34 cellular contexts compared by ENCODE assay signal in the genomic region with DNA sequence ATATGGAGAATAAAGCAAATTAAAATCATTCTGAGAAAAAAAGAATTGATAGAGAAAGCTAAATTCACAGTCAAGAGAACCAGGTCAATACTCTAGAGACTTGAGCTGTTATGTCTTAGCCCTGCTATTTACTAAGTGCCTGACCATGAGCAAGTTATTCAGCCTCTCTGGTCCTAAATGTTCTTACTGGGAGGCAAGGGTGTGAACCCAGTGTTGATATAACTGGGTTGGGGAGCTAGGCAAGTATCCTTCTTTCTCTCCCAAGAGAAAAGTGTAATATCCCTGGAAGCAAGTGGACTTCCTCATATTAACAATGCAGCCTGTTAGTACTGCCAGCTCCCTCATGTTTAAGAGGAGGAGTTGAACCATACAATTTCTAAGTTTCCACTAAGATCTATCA.
"Had no signal": no experiment of that assay in that cellular context is flagged by ENCODE, and none has a peak within 500 bp of the region (broad histone marks: within the 10 kb centered on the region; RNA-seq: fewer than 3 reads in every experiment).

No MANE protein-coding gene starts in this region.

- H3K4me3 Mint-ChIP-seq: activated B cell treated with CpG ODN at 0.5 μM for 24 hours; activated CD4-positive, alpha-beta memory T cell treated with anti-CD3 and anti-CD28 coated beads for 36 hours; activated CD4-positive, alpha-beta T cell treated with anti-CD3 and anti-CD28 coated beads, Interleukin-2, amount 10 ng/mL, durations not matched to agents 24 days and 14 days; activated CD8-positive, alpha-beta T cell treated with anti-CD3 and anti-CD28 coated beads for 36 hours; activated naive CD4-positive, alpha-beta T cell treated with anti-CD3 and anti-CD28 coated beads for 36 hours; activated naive CD8-positive, alpha-beta T cell treated with anti-CD3 and anti-CD28 coated beads for 36 hours; activated T-cell treated with anti-CD3 and anti-CD28 coated beads, Interleukin-2, amount 50 U/mL, for 4 hours; activated T-cell treated with anti-CD3 and anti-CD28 coated beads, Interleukin-2, amount 50 U/mL, for 72 hours; activated T-helper 1 cell treated with anti-CD3 and anti-CD28 coated beads, Interleukin-12 subunit alpha, Interleukin-12 subunit beta, Interleukin-2, Interleukin-4 antibody, amounts not matched to agents 30 ng/mL and 10 ng/mL and 1 ng/mL, durations not matched to agents 14 hours and 24 hours and 36 hours; activated T-helper 17 cell treated with anti-CD3 and anti-CD28 coated beads, Interleukin-2, amount 50 U/mL, for 72 hours; central memory CD8-positive, alpha-beta T cell; T-helper 1 cell treated with Interleukin-12 subunit alpha and Interleukin-12 subunit beta and Interleukin-4 antibody, amounts not matched to agents 30 μg/mL and 1 μg/mL, for 36 hours; T-helper 2 cell treated with Interferon-gamma antibody and Interleukin-4, amounts not matched to agents 5 μg/mL and 100 μg/mL, for 36 hours had no signal

- H3K27me3 Mint-ChIP-seq: activated B cell treated with CpG ODN at 0.5 μM for 24 hours; central memory CD8-positive, alpha-beta T cell had no signal

- ATAC-seq: activated CD8-positive, alpha-beta T cell treated with anti-CD3 and anti-CD28 coated beads for 36 hours; activated naive CD4-positive, alpha-beta T cell treated with anti-CD3 and anti-CD28 coated beads, Interleukin-2, amount 50 U/mL, for 72 hours; activated T-cell treated with anti-CD3 and anti-CD28 coated beads, Interleukin-2, amount 50 U/mL, for 4 hours; activated T-cell treated with anti-CD3 and anti-CD28 coated beads, Interleukin-2, amount 50 U/mL, for 72 hours; activated T-helper 17 cell treated with anti-CD3 and anti-CD28 coated beads, Interleukin-2, amount 50 U/mL, for 72 hours; body of pancreas had no signal

- H3K27ac Mint-ChIP-seq: activated B cell treated with CpG ODN at 0.5 μM for 24 hours; activated CD4-positive, alpha-beta memory T cell treated with anti-CD3 and anti-CD28 coated beads for 36 hours; activated CD4-positive, alpha-beta T cell treated with anti-CD3 and anti-CD28 coated beads, Interleukin-2, amount 10 ng/mL, durations not matched to agents 24 days and 14 days; activated CD8-positive, alpha-beta T cell treated with anti-CD3 and anti-CD28 coated beads for 36 hours; activated naive CD4-positive, alpha-beta T cell treated with anti-CD3 and anti-CD28 coated beads for 36 hours; activated naive CD4-positive, alpha-beta T cell treated with anti-CD3 and anti-CD28 coated beads, Interleukin-2, amount 50 U/mL, for 72 hours; activated naive CD8-positive, alpha-beta T cell treated with anti-CD3 and anti-CD28 coated beads for 36 hours; activated T-cell treated with anti-CD3 and anti-CD28 coated beads, Interleukin-2, amount 50 U/mL, for 72 hours; activated T-helper 1 cell treated with anti-CD3 and anti-CD28 coated beads, Interleukin-12 subunit alpha, Interleukin-12 subunit beta, Interleukin-2, Interleukin-4 antibody, amounts not matched to agents 30 ng/mL and 10 ng/mL and 1 ng/mL, durations not matched to agents 14 hours and 24 hours and 36 hours; activated T-helper 17 cell treated with anti-CD3 and anti-CD28 coated beads, Interleukin-2, amount 50 U/mL, for 72 hours; T-helper 1 cell treated with Interleukin-12 subunit alpha and Interleukin-12 subunit beta and Interleukin-4 antibody, amounts not matched to agents 30 μg/mL and 1 μg/mL, for 36 hours; T-helper 2 cell treated with Interferon-gamma antibody and Interleukin-4, amounts not matched to agents 5 μg/mL and 100 μg/mL, for 36 hours had no signal

- H3K27me3 ChIP-seq: adrenal gland, body of pancreas, brain microvascular endothelial cell, breast epithelium had no signal

- H3K36me3 ChIP-seq: adrenal gland, brain microvascular endothelial cell, breast epithelium had no signal

- H3K36me3 Mint-ChIP-seq: activated CD4-positive, alpha-beta memory T cell treated with anti-CD3 and anti-CD28 coated beads for 36 hours; activated naive CD4-positive, alpha-beta T cell treated with anti-CD3 and anti-CD28 coated beads, Interleukin-2, amount 50 U/mL, for 72 hours had no signal

- H3K4me1 ChIP-seq: adrenal gland, body of pancreas, breast epithelium had no signal

- DNase-seq: activated B cell treated with CpG ODN at 0.5 μM for 24 hours; activated CD4-positive, alpha-beta memory T cell treated with anti-CD3 and anti-CD28 coated beads for 36 hours; activated CD4-positive, alpha-beta T cell treated with anti-CD3 and anti-CD28 coated beads for 4 hours; activated CD4-positive, alpha-beta T cell treated with anti-CD3 and anti-CD28 coated beads, Interleukin-2, amount 10 ng/mL, durations not matched to agents 24 days and 14 days; activated CD4-positive, alpha-beta T cell treated with anti-CD3 and anti-CD28 coated beads, Interleukin-2, amount 50 U/mL, for 1 hour; activated CD4-positive, alpha-beta T cell treated with anti-CD3 and anti-CD28 coated beads, Interleukin-2, amount 50 U/mL, for 4 hours; activated CD4-positive, CD25-positive, alpha-beta regulatory T cell treated with anti-CD3 and anti-CD28 coated beads, Interleukin-2, amount 50 U/mL, for 72 hours; activated CD8-positive, alpha-beta memory T cell treated with anti-CD3 and anti-CD28 coated beads, Interleukin-2, amount 50 U/mL, for 4 hours; activated CD8-positive, alpha-beta T cell treated with anti-CD3 and anti-CD28 coated beads for 36 hours; activated effector memory CD4-positive, alpha-beta T cell treated with anti-CD3 and anti-CD28 coated beads, Interleukin-2, amount 50 U/mL, for 16 hours; activated gamma-delta T cell treated with Interleukin-2 at 50 U/mL for 16 hours; activated naive CD4-positive, alpha-beta T cell; activated naive CD4-positive, alpha-beta T cell treated with anti-CD3 and anti-CD28 coated beads for 36 hours; activated naive CD4-positive, alpha-beta T cell treated with anti-CD3 and anti-CD28 coated beads, Interleukin-2, amount 50 U/mL, for 16 hours; activated naive CD8-positive, alpha-beta T cell treated with anti-CD3 and anti-CD28 coated beads for 36 hours; activated T-cell treated with anti-CD3 and anti-CD28 coated beads for 4 hours; activated T-cell treated with anti-CD3 and anti-CD28 coated beads, Interleukin-2, amount 50 U/mL, for 1 hour; activated T-cell treated with anti-CD3 and anti-CD28 coated beads, Interleukin-2, amount 50 U/mL, for 4 hours; activated T-cell treated with anti-CD3 and anti-CD28 coated beads, Interleukin-2, amount 50 U/mL, for 72 hours; adrenal gland; amniotic stem cell; aorta; body of pancreas; T-helper 1 cell; T-helper 2 cell; T-helper 9 cell had no signal

- H3K4me3 ChIP-seq: adrenal gland, body of pancreas, breast epithelium had no signal

- H3K4me1 Mint-ChIP-seq: activated B cell treated with CpG ODN at 0.5 μM for 24 hours; activated CD4-positive, alpha-beta T cell treated with anti-CD3 and anti-CD28 coated beads, Interleukin-2, amount 10 ng/mL, durations not matched to agents 24 days and 14 days; activated naive CD8-positive, alpha-beta T cell treated with anti-CD3 and anti-CD28 coated beads for 36 hours; activated T-helper 17 cell treated with anti-CD3 and anti-CD28 coated beads, Interleukin-2, amount 50 U/mL, for 72 hours; central memory CD8-positive, alpha-beta T cell had no signal
